In genomic region chr7:105643857-105644256, GRCh38 we compare ENCODE assay signal across 18 cellular contexts.
DNase-seq lines count a peak whose midpoint lies in the region; ATAC-seq and TF ChIP-seq lines count a peak whose summit lies in the region.
"Had no signal": no experiment of that assay in that cellular context is flagged by ENCODE, and none has a peak within 500 bp of the region (broad histone marks: within the 10 kb centered on the region; RNA-seq: fewer than 3 reads in every experiment).

No MANE protein-coding gene starts in this region.

- no peak overlapping the region for H4K91ac ChIP-seq in H9 (ENCODE audit: insufficient read length, low read depth, low read length)
- H4K91ac ChIP-seq in mesenchymal stem cell (ENCODE audit: low read length), result no peak overlapping the region

- peaks cover under 1% of the 10 kb centered on the region for H3K23me2 ChIP-seq in H9 (ENCODE audit: insufficient read length, low read depth, low read length, poor library complexity, severe bottlenecking)

- H3K4me3 ChIP-seq in fibroblast of the aortic adventitia (ENCODE audit: low read depth, low read length) (no peak overlapping the region), neural progenitor cell (no peak overlapping the region), mesenchymal stem cell (ENCODE audit: insufficient read depth in 1 of 2, low read depth in 1 of 2, low read length in 2 of 2) (no peak overlapping the region)
- H3K4me3 ChIP-seq: SJSA1 had no signal

- no peak for ATAC-seq in GM21825 (IDR thresholded peaks at IDR 0.05; ENCODE audit: unreplicated experiment)
- ATAC-seq: HepG2, PC-3 had no signal

- no peaks in the 10 kb centered on the region; the same call in 1 of the 2 replicates for H3K79me2 ChIP-seq in H9 (ENCODE audit: insufficient read depth, low read length)
- no peaks in the 10 kb centered on the region for H3K79me2 ChIP-seq in neural progenitor cell (ENCODE audit: low read depth)

- no peak overlapping the region for H3K56ac ChIP-seq in H9 (ENCODE audit: insufficient read length, low read depth, low read length)

- H3K23ac ChIP-seq in H9 (ENCODE audit: insufficient read length, low read depth, low read length), result no peak overlapping the region
- no peak overlapping the region for H3K23ac ChIP-seq in mesenchymal stem cell (ENCODE audit: low read length in 2 of 2)

- H3K4ac ChIP-seq in H9 (ENCODE audit: low read depth, low read length) (no peak overlapping the region), mesenchymal stem cell (ENCODE audit: low read depth in 1 of 2, low read length in 2 of 2) (no peak overlapping the region)

- H3K4me3 Mint-ChIP-seq in H9 (peak overlapping the region in 1 of 2 experiments; percentile 56; a peak in 4 of 5 replicates), neural progenitor cell (peak overlapping the region; percentile 30)
- H3K4me3 Mint-ChIP-seq: B cell; CD4-positive, alpha-beta T cell had no signal

- no peak for TF ChIP-seq CTCF in H9 (conservative IDR thresholded peaks at IDR 0.05)
- TF ChIP-seq CTCF in fibroblast of the aortic adventitia (IDR thresholded peaks at IDR 0.05; ENCODE audit: insufficient read depth, low read length), result no peak
- TF ChIP-seq CTCF in neural progenitor cell (IDR thresholded peaks at IDR 0.05), result no peak

- H3K4me1 ChIP-seq in H9 (ENCODE audit: insufficient read depth, low read length) (peaks cover 25% of the 10 kb centered on the region; the same call in 1 of the 2 replicates), neural progenitor cell (peaks cover 46% of the 10 kb centered on the region), mesenchymal stem cell (ENCODE audit: control insufficient read depth, insufficient read depth, low read depth, low read length) (peaks cover 13% of the 10 kb centered on the region)

- peaks cover 33% of the 10 kb centered on the region for H3F3A ChIP-seq in neural progenitor cell (ENCODE audit: low read depth)

- H2AFZ ChIP-seq in H9 (ENCODE audit: low read length) (no peak overlapping the region), neural progenitor cell (replicated peaks) (no peak overlapping the region), mesenchymal stem cell (ENCODE audit: low read depth, low read length) (no peak overlapping the region)

- H4K8ac ChIP-seq in H9 (replicated peaks; ENCODE audit: insufficient read length, low read depth, low read length) (no peak overlapping the region), mesenchymal stem cell (ENCODE audit: low read length) (no peak overlapping the region)

- H2BK5ac ChIP-seq in H9 (ENCODE audit: insufficient read length, low read length) (no peak overlapping the region), mesenchymal stem cell (ENCODE audit: low read depth, low read length, poor library complexity, severe bottlenecking) (no peak overlapping the region)

- no peaks in the 10 kb centered on the region for H3K36me3 ChIP-seq in neural progenitor cell
- H3K36me3 ChIP-seq in mesenchymal stem cell (ENCODE audit: control insufficient read depth in 1 of 2, insufficient read depth in 2 of 2, low read depth in 1 of 2, low read length in 2 of 2), result peaks cover 30 to 31% of the 10 kb centered on the region in 2 experiments
- H3K36me3 ChIP-seq: SJSA1 had no signal

- no peak overlapping the region for H2BK12ac ChIP-seq in H9 (ENCODE audit: insufficient read length, low read depth, low read length)
- H2BK12ac ChIP-seq in mesenchymal stem cell (ENCODE audit: low read length in 2 of 2), result no peak overlapping the region

- no peak for DNase-seq in H9
- DNase-seq in NCI-H526 treated with DMSO at 0.1 percent for 48 hours (lab: John Stamatoyannopoulos, UW), result peak; percentile 57
- DNase-seq in fibroblast of the aortic adventitia (ENCODE audit: low read depth), result peak; percentile 39
- no peak for DNase-seq in neural progenitor cell (ENCODE audit: low spot score)
- DNase-seq in activated CD4-positive, alpha-beta T cell treated with anti-CD3 and anti-CD28 coated beads, Interleukin-2, amount 50 U/mL, for 1 hour, result no peak
- DNase-seq in mesenchymal stem cell, result no peak
- DNase-seq: Calu3; CD4-positive, alpha-beta T cell; DND-41; GF-D8; GOT3; MM.1S; NCI-H2081 treated with DMSO at 0.1 percent for 48 hours; PC-3 had no signal

- H4K20me1 ChIP-seq in H9 (ENCODE audit: control insufficient read depth, insufficient read depth, insufficient read length), result no peaks in the 10 kb centered on the region
- peaks cover 20% of the 10 kb centered on the region for H4K20me1 ChIP-seq in neural progenitor cell (ENCODE audit: low read depth)

- H2BK120ac ChIP-seq in H9 (ENCODE audit: low read depth, low read length, poor library complexity, severe bottlenecking), result no peak overlapping the region
- no peak overlapping the region for H2BK120ac ChIP-seq in mesenchymal stem cell (ENCODE audit: low read depth, low read length)

- H2BK15ac ChIP-seq in H9 (ENCODE audit: low read depth, low read length) (no peak overlapping the region), mesenchymal stem cell (ENCODE audit: low read depth, poor library complexity, severe bottlenecking) (no peak overlapping the region)

- peak overlapping the region; percentile 4 for H3K27ac ChIP-seq in H9 (ENCODE audit: insufficient read length, low read depth, low read length)
- no peak overlapping the region for H3K27ac ChIP-seq in neural progenitor cell
- no peak overlapping the region for H3K27ac ChIP-seq in mesenchymal stem cell (ENCODE audit: low read length, poor library complexity, severe bottlenecking)
- H3K27ac ChIP-seq: SJSA1 had no signal

- no peaks in the 10 kb centered on the region for H3K27me3 ChIP-seq in H9 (ENCODE audit: insufficient read depth, low read length)
- no peaks in the 10 kb centered on the region for H3K27me3 ChIP-seq in neural progenitor cell
- H3K27me3 ChIP-seq in mesenchymal stem cell (ENCODE audit: control insufficient read depth in 1 of 2, insufficient read depth in 1 of 2, low read length in 2 of 2), result no peaks in the 10 kb centered on the region
- H3K27me3 ChIP-seq: SJSA1 had no signal

- no peak overlapping the region for H3K4me2 ChIP-seq in H9 (ENCODE audit: insufficient read depth, insufficient read length, low read length)
- peak overlapping the region; percentile 50 for H3K4me2 ChIP-seq in neural progenitor cell
- no peak overlapping the region for H3K4me2 ChIP-seq in mesenchymal stem cell (ENCODE audit: low read length, poor library complexity, severe bottlenecking)

- H3K9me3 ChIP-seq in H9 (ENCODE audit: control insufficient read depth, low read depth, low read length) (no peaks in the 10 kb centered on the region), neural progenitor cell (ENCODE audit: low read depth) (no peaks in the 10 kb centered on the region), mesenchymal stem cell (ENCODE audit: control insufficient read depth, low read length) (no peaks in the 10 kb centered on the region)
- H3K9me3 ChIP-seq: SJSA1 had no signal

- H3K18ac ChIP-seq in H9 (ENCODE audit: insufficient read length, low read depth, low read length) (no peak overlapping the region), mesenchymal stem cell (ENCODE audit: low read depth in 1 of 2, low read length in 2 of 2) (no peak overlapping the region)

- no peaks in the 10 kb centered on the region for H3K79me1 ChIP-seq in H9 (ENCODE audit: insufficient read depth, low read depth, low read length, poor library complexity, severe bottlenecking)
- no peaks in the 10 kb centered on the region for H3K79me1 ChIP-seq in mesenchymal stem cell (replicated peaks; ENCODE audit: low read length, poor library complexity, severe bottlenecking)

- H4K5ac ChIP-seq in H9 (ENCODE audit: insufficient read length, low read depth, low read length), result no peak overlapping the region

- H2AK5ac ChIP-seq in H9 (ENCODE audit: insufficient read length, low read length) (no peak overlapping the region), mesenchymal stem cell (ENCODE audit: low read length, severe bottlenecking) (no peak overlapping the region)

- H3K4me1 Mint-ChIP-seq in H9, result peaks cover 63 to 64% of the 10 kb centered on the region in 2 experiments
- H3K4me1 Mint-ChIP-seq in neural progenitor cell, result peaks cover 73% of the 10 kb centered on the region
- H3K4me1 Mint-ChIP-seq: B cell had no signal

- H3K9me3 Mint-ChIP-seq in H9, result no peaks in the 10 kb centered on the region; a peak in 1 of 5 replicates
- H3K9me3 Mint-ChIP-seq in neural progenitor cell, result no peaks in the 10 kb centered on the region
- H3K9me3 Mint-ChIP-seq: CD4-positive, alpha-beta T cell had no signal

- H3K27me3 Mint-ChIP-seq in H9 (ENCODE audit: low read depth), result no peaks in the 10 kb centered on the region
- peaks cover 11% of the 10 kb centered on the region for H3K27me3 Mint-ChIP-seq in neural progenitor cell (ENCODE audit: insufficient read depth, low read depth)
- H3K27me3 Mint-ChIP-seq: B cell; CD4-positive, alpha-beta T cell had no signal

- no peak overlapping the region for H3K14ac ChIP-seq in H9 (ENCODE audit: insufficient read depth, low read length)
- no peak overlapping the region for H3K14ac ChIP-seq in mesenchymal stem cell (ENCODE audit: low read length in 2 of 2)

- H3K27ac Mint-ChIP-seq in H9, result peak overlapping the region; percentile 46 to 98 (median 90); a peak in 5 of 7 replicates
- no peak overlapping the region for H3K27ac Mint-ChIP-seq in neural progenitor cell
- H3K27ac Mint-ChIP-seq: CD4-positive, alpha-beta T cell had no signal

- H3K36me3 Mint-ChIP-seq in H9 (ENCODE audit: insufficient read depth in 1 of 3, low read depth in 3 of 3), result peaks cover 8 to 24% (median 13%) of the 10 kb centered on the region in 3 experiments; a peak in 6 of 7 replicates
- H3K36me3 Mint-ChIP-seq in neural progenitor cell, result peaks cover 6% of the 10 kb centered on the region

- H3K9ac ChIP-seq in H9 (ENCODE audit: extremely low read depth, insufficient read length, low read length) (no peak overlapping the region), neural progenitor cell (no peak overlapping the region), mesenchymal stem cell (ENCODE audit: low read length) (no peak overlapping the region)

- H2BK20ac ChIP-seq in H9 (ENCODE audit: low read depth, low read length, poor library complexity, severe bottlenecking), result no peak overlapping the region

- H3T11ph ChIP-seq in H9 (ENCODE audit: low read length), result no peak overlapping the region

- no CpG with 5 or more reads among the region's 1 CpG for WGBS in H9 (ENCODE audit: extremely low coverage, insufficient read length, low lambda C conversion rate)
- WGBS in mesenchymal stem cell, result 94% methylated on average over 1 of the region's 1 CpG

Comparison
In these comparisons a context has a peak if more than half of its experiments do, and no peak if none do; other contexts are left out.
1. DNase-seq: peak in NCI-H526 treated with DMSO at 0.1 percent for 48 hours (single experiment) and fibroblast of the aortic adventitia (single experiment); none in H9 (single experiment), neural progenitor cell (single experiment), activated CD4-positive, alpha-beta T cell treated with anti-CD3 and anti-CD28 coated beads, Interleukin-2, amount 50 U/mL, for 1 hour (single experiment) and mesenchymal stem cell (single experiment).